In genomic region chr1:24289937-24290595, GRCh38 we compare ENCODE assay signal across 8 cellular contexts. TPM values are rescaled to one million over a fixed set of nuclear protein-coding genes. Genes with fewer than 3 reads are reported as not detected.
DNase-seq lines count a peak whose midpoint lies in the region; ATAC-seq and FAIRE-seq lines count a peak whose summit lies in the region.

No MANE protein-coding gene starts in this region.

- H3K9ac ChIP-seq in skeletal muscle tissue (ENCODE audit: low read depth in 1 of 3, low read length in 3 of 3) = no peak overlapping the region

- H3K27me3 ChIP-seq in skeletal muscle tissue (ENCODE audit: control insufficient read depth in 3 of 3, insufficient read depth in 3 of 3, low read length in 3 of 3) = no peaks in the 10 kb centered on the region

- DNase-seq in GOT3 (lab: John Stamatoyannopoulos, UW) = peak; percentile 95
- peak; percentile 82 for DNase-seq in RPMI8226
- peak; percentile 29 to 48 for DNase-seq in frontal cortex (ENCODE audit: low spot score in 2 of 2)
- no peak for DNase-seq in activated CD4-positive, alpha-beta T cell treated with anti-CD3 and anti-CD28 coated beads for 4 hours
- no peak for DNase-seq in CD1c-positive myeloid dendritic cell (ENCODE audit: extremely low spot score)

- H3K4me1 ChIP-seq in skeletal muscle tissue (ENCODE audit: control insufficient read depth in 3 of 3, insufficient read depth in 3 of 3, low read length in 3 of 3) = peaks cover 3 to 36% (median 7%) of the 10 kb centered on the region in 3 donors

- peak overlapping the region in 1 of 3 donors; percentile 9 for H3K4me3 ChIP-seq in skeletal muscle tissue (ENCODE audit: low read length in 3 of 3)

- H3K27ac ChIP-seq in skeletal muscle tissue (ENCODE audit: low read depth, low read length) = peak overlapping the region; percentile 9

- no peak for ATAC-seq in GM21529 (IDR thresholded peaks at IDR 0.05; ENCODE audit: unreplicated experiment)
- no peak for ATAC-seq in HG03521 (IDR thresholded peaks at IDR 0.05; ENCODE audit: unreplicated experiment)

- H3K36me3 ChIP-seq in skeletal muscle tissue (ENCODE audit: control insufficient read depth in 3 of 3, insufficient read depth in 3 of 3, low read length in 3 of 3) = no peaks in the 10 kb centered on the region

- H3K9me3 ChIP-seq in skeletal muscle tissue (ENCODE audit: control insufficient read depth in 3 of 3, low read length in 3 of 3) = no peaks in the 10 kb centered on the region

- no peak for FAIRE-seq in frontal cortex (lab: Jason Lieb, UNC)

RNA-seq across cellular contexts. Expression of gene GRHL3, which starts 29.1 kb away (rescaled TPM):
- not detected for total RNA-seq in frontal cortex
- not detected for total RNA-seq in skeletal muscle tissue

Comparison
In these comparisons a context has a peak if more than half of its experiments do, and no peak if none do; other contexts are left out.
1. DNase-seq: peak in GOT3 (single experiment), RPMI8226 (single experiment) and frontal cortex (2 of 2); none in activated CD4-positive, alpha-beta T cell treated with anti-CD3 and anti-CD28 coated beads for 4 hours (0 of 2) and CD1c-positive myeloid dendritic cell (single experiment).